9 cellular contexts compared by ENCODE assay signal in genomic region chr11:70483077-70483861, GRCh38.
DNase-seq lines count a peak whose midpoint lies in the region; ATAC-seq and TF ChIP-seq lines count a peak whose summit lies in the region.
"Had no signal": no experiment of that assay in that cellular context is flagged by ENCODE, and none has a peak within 500 bp of the region (broad histone marks: within the 10 kb centered on the region; RNA-seq: fewer than 3 reads in every experiment).

No MANE protein-coding gene starts in this region.

- H3K27ac ChIP-seq in Peyer's patch, result peak overlapping the region in 3 of 4 donors; percentile 40 to 73 (median 69)

- H3K9me3 ChIP-seq in Peyer's patch, result no peaks in the 10 kb centered on the region

- H3K27me3 Mint-ChIP-seq in stimulated activated naive B cell treated with anti-CD40 and anti-IgM and Interleukin-4, amounts not matched to agents 10 μg/mL and 1 μg/mL and 100 μg/mL, for 72 hours, result peaks cover 5 to 22% of the 10 kb centered on the region in 2 donors
- H3K27me3 Mint-ChIP-seq in activated T-helper 17 cell treated with anti-CD3 and anti-CD28 coated beads, Interleukin-2, amount 50 U/mL, for 72 hours, result peaks cover 3% of the 10 kb centered on the region

- H3K36me3 ChIP-seq in Peyer's patch, result no peaks in the 10 kb centered on the region

- H3K4me1 ChIP-seq in Peyer's patch, result no peaks in the 10 kb centered on the region

- no peak overlapping the region for H3K4me3 ChIP-seq in Peyer's patch

- H3K27ac Mint-ChIP-seq in stimulated activated naive B cell treated with anti-CD40 and anti-IgM and Interleukin-4, amounts not matched to agents 10 μg/mL and 1 μg/mL and 100 μg/mL, for 72 hours, result no peak overlapping the region
- no peak overlapping the region for H3K27ac Mint-ChIP-seq in activated T-helper 17 cell treated with anti-CD3 and anti-CD28 coated beads, Interleukin-2, amount 50 U/mL, for 72 hours
- H3K27ac Mint-ChIP-seq: natural killer cell had no signal

- DNase-seq in DMS53 (lab: John Stamatoyannopoulos, UW) (peak; percentile 26), DMS53 treated with DMSO at 0.1 percent for 48 hours (lab: John Stamatoyannopoulos, UW; ENCODE audit: unreplicated experiment) (no peak), Peyer's patch (peak in 2 of 3 donors; percentile 57 to 69), glomerular visceral epithelial cell (ENCODE audit: extremely low spot score) (peak; percentile 82), activated gamma-delta T cell treated with Interleukin-2 at 50 U/mL for 16 hours (no peak)
- DNase-seq in stimulated activated naive B cell treated with anti-CD40 and anti-IgM and Interleukin-4, amounts not matched to agents 10 μg/mL and 1 μg/mL and 100 μg/mL, for 72 hours, result no peak
- DNase-seq: natural killer cell had no signal

- peaks cover 0 to 1% of the 10 kb centered on the region in 2 donors for H3K9me3 Mint-ChIP-seq in stimulated activated naive B cell treated with anti-CD40 and anti-IgM and Interleukin-4, amounts not matched to agents 10 μg/mL and 1 μg/mL and 100 μg/mL, for 72 hours
- no peaks in the 10 kb centered on the region for H3K9me3 Mint-ChIP-seq in activated T-helper 17 cell treated with anti-CD3 and anti-CD28 coated beads, Interleukin-2, amount 50 U/mL, for 72 hours
- H3K9me3 Mint-ChIP-seq: natural killer cell had no signal

- peak; percentile 74 to 88 for ATAC-seq in stimulated activated naive B cell treated with anti-CD40 and anti-IgM and Interleukin-4, amounts not matched to agents 10 μg/mL and 1 μg/mL and 100 μg/mL, for 72 hours (replicated peaks)
- no peak for ATAC-seq in HG03565 (IDR thresholded peaks at IDR 0.05; ENCODE audit: unreplicated experiment)
- no peak for ATAC-seq in activated T-helper 17 cell treated with anti-CD3 and anti-CD28 coated beads, Interleukin-2, amount 50 U/mL, for 72 hours (replicated peaks)

- H3K4me3 Mint-ChIP-seq in stimulated activated naive B cell treated with anti-CD40 and anti-IgM and Interleukin-4, amounts not matched to agents 10 μg/mL and 1 μg/mL and 100 μg/mL, for 72 hours, result no peak overlapping the region
- H3K4me3 Mint-ChIP-seq in activated T-helper 17 cell treated with anti-CD3 and anti-CD28 coated beads, Interleukin-2, amount 50 U/mL, for 72 hours, result no peak overlapping the region
- H3K4me3 Mint-ChIP-seq: natural killer cell had no signal

- H3K36me3 Mint-ChIP-seq in stimulated activated naive B cell treated with anti-CD40 and anti-IgM and Interleukin-4, amounts not matched to agents 10 μg/mL and 1 μg/mL and 100 μg/mL, for 72 hours, result no peaks in the 10 kb centered on the region
- no peaks in the 10 kb centered on the region for H3K36me3 Mint-ChIP-seq in activated T-helper 17 cell treated with anti-CD3 and anti-CD28 coated beads, Interleukin-2, amount 50 U/mL, for 72 hours (ENCODE audit: low read depth)
- H3K36me3 Mint-ChIP-seq: natural killer cell had no signal

- peak in 4 of 6 experiments; percentile 9 to 59 (median 54) for TF ChIP-seq CTCF in Peyer's patch (IDR thresholded peaks at IDR 0.05)

- no peaks in the 10 kb centered on the region for H3K27me3 ChIP-seq in Peyer's patch

- no peaks in the 10 kb centered on the region for H3K4me1 Mint-ChIP-seq in stimulated activated naive B cell treated with anti-CD40 and anti-IgM and Interleukin-4, amounts not matched to agents 10 μg/mL and 1 μg/mL and 100 μg/mL, for 72 hours
- H3K4me1 Mint-ChIP-seq in activated T-helper 17 cell treated with anti-CD3 and anti-CD28 coated beads, Interleukin-2, amount 50 U/mL, for 72 hours, result no peaks in the 10 kb centered on the region

- TF ChIP-seq POLR2A in Peyer's patch (IDR thresholded peaks at IDR 0.05), result no peak

Comparison
In these comparisons a context has a peak if more than half of its experiments do, and no peak if none do; other contexts are left out.
1. DNase-seq: peak in DMS53 (single experiment), Peyer's patch (2 of 3) and glomerular visceral epithelial cell (single experiment); none in DMS53 treated with DMSO at 0.1 percent for 48 hours (single experiment), stimulated activated naive B cell treated with anti-CD40 and anti-IgM and Interleukin-4, amounts not matched to agents 10 μg/mL and 1 μg/mL and 100 μg/mL, for 72 hours (single experiment) and activated gamma-delta T cell treated with Interleukin-2 at 50 U/mL for 16 hours (single experiment).
2. ATAC-seq: peak in stimulated activated naive B cell treated with anti-CD40 and anti-IgM and Interleukin-4, amounts not matched to agents 10 μg/mL and 1 μg/mL and 100 μg/mL, for 72 hours (2 of 2); none in HG03565 (single experiment) and activated T-helper 17 cell treated with anti-CD3 and anti-CD28 coated beads, Interleukin-2, amount 50 U/mL, for 72 hours (single experiment).